In genomic region chr7:39595102-39595620, GRCh38 we compare ENCODE assay signal across 12 cellular contexts.
DNase-seq lines count a peak whose midpoint lies in the region; ATAC-seq lines count a peak whose summit lies in the region.
"Had no signal": no experiment of that assay in that cellular context is flagged by ENCODE, and none has a peak within 500 bp of the region (broad histone marks: within the 10 kb centered on the region; RNA-seq: fewer than 3 reads in every experiment).

No MANE protein-coding gene starts in this region.

- ATAC-seq in HG02798 (IDR thresholded peaks at IDR 0.05; ENCODE audit: poor library complexity, unreplicated experiment) = no peak
- ATAC-seq: activated naive CD4-positive, alpha-beta T cell treated with anti-CD3 and anti-CD28 coated beads, Interleukin-2, amount 50 U/mL, for 72 hours had no signal

- DNase-seq in EL (peak; percentile 20), NCI-H345 treated with DMSO at 0.1 percent for 48 hours (lab: John Stamatoyannopoulos, UW; ENCODE audit: unreplicated experiment) (peak; percentile 15), cerebellar cortex (ENCODE audit: low spot score) (peak; percentile 5), midbrain (lab: John Stamatoyannopoulos, UW) (peak; percentile 44), NCI-H2107 treated with DMSO at 0.1 percent for 48 hours (lab: John Stamatoyannopoulos, UW; ENCODE audit: unreplicated experiment) (no peak), kidney glomerular epithelial cell (lab: John Stamatoyannopoulos, UW) (no peak), COLO829 (ENCODE audit: low spot score) (no peak)
- DNase-seq: colonic mucosa, NCI-H524, small intestine had no signal

Comparison
In these comparisons a context has a peak if more than half of its experiments do, and no peak if none do; other contexts are left out.
1. DNase-seq: peak in EL (single experiment), NCI-H345 treated with DMSO at 0.1 percent for 48 hours (single experiment), cerebellar cortex (single experiment) and midbrain (single experiment); none in NCI-H2107 treated with DMSO at 0.1 percent for 48 hours (single experiment), kidney glomerular epithelial cell (single experiment) and COLO829 (single experiment).